12 cellular contexts compared by ENCODE assay signal in genomic region chr19:38661166-38661565, GRCh38. TPM values are rescaled to one million over a fixed set of nuclear protein-coding genes. Genes with fewer than 3 reads are reported as not detected.
DNase-seq lines count a peak whose midpoint lies in the region; ATAC-seq and TF ChIP-seq lines count a peak whose summit lies in the region.
"Had no signal": no experiment of that assay in that cellular context is flagged by ENCODE, and none has a peak within 500 bp of the region (broad histone marks: within the 10 kb centered on the region; RNA-seq: fewer than 3 reads in every experiment).

No MANE protein-coding gene starts in this region.

- no peaks in the 10 kb centered on the region for H3K9me3 ChIP-seq in prostate gland
- H3K9me3 ChIP-seq: BLaER1 had no signal

- no peak for ATAC-seq in foreskin keratinocyte

- TF ChIP-seq CTCF in VCaP (conservative IDR thresholded peaks at IDR 0.05): no peak
- TF ChIP-seq CTCF in foreskin keratinocyte (conservative IDR thresholded peaks at IDR 0.05): no peak
- no peak for TF ChIP-seq CTCF in prostate gland (IDR thresholded peaks at IDR 0.05)

- H3K4me1 ChIP-seq in ACC112 (ENCODE audit: control insufficient read depth, insufficient read depth, low read length, unreplicated experiment): peaks cover 67% of the 10 kb centered on the region
- H3K4me1 ChIP-seq in foreskin keratinocyte: peaks cover 75% of the 10 kb centered on the region
- peaks cover 48% of the 10 kb centered on the region for H3K4me1 ChIP-seq in prostate gland (replicated peaks)

- no peak overlapping the region for H2AFZ ChIP-seq in ACC112 (ENCODE audit: low read length, unreplicated experiment)

- DNase-seq in foreskin keratinocyte (no peak), prostate gland (ENCODE audit: low spot score) (no peak), NCI-H146 (lab: John Stamatoyannopoulos, UW) (no peak), NCI-H1092 (lab: John Stamatoyannopoulos, UW) (no peak), NCI-H2227 treated with DMSO at 0.1 percent for 48 hours (lab: John Stamatoyannopoulos, UW) (no peak)
- no peak for DNase-seq in activated CD4-positive, alpha-beta T cell treated with anti-CD3 and anti-CD28 coated beads, Interleukin-2, amount 50 U/mL, for 1 hour
- DNase-seq: H7, NCI-H1048, NCI-H82 had no signal

- intact Hi-C loops in prostate gland (cut with DNase I): no loop called here

- H3K79me2 ChIP-seq in ACC112 (ENCODE audit: control insufficient read depth, insufficient read depth, low read length, unreplicated experiment): peaks cover 87% of the 10 kb centered on the region

- H3K4me3 ChIP-seq in ACC112 (ENCODE audit: low read depth, low read length) (no peak overlapping the region), prostate gland (no peak overlapping the region)
- H3K4me3 ChIP-seq: BLaER1 had no signal

- TF ChIP-seq POLR2A in prostate gland (IDR thresholded peaks at IDR 0.05): no peak

- H3K36me3 ChIP-seq in ACC112 (ENCODE audit: insufficient read depth, low read length): peaks cover 9% of the 10 kb centered on the region; the same call in 1 of the 2 replicates
- no peaks in the 10 kb centered on the region for H3K36me3 ChIP-seq in prostate gland

- H3K27me3 ChIP-seq in ACC112 (ENCODE audit: insufficient read depth, low read length): no peaks in the 10 kb centered on the region
- no peaks in the 10 kb centered on the region for H3K27me3 ChIP-seq in foreskin keratinocyte
- H3K27me3 ChIP-seq in prostate gland (replicated peaks; ENCODE audit: insufficient read depth): no peaks in the 10 kb centered on the region
- H3K27me3 ChIP-seq: BLaER1 had no signal

- WGBS in prostate gland: 21% methylated on average over 6 of the region's 6 CpGs

- H3K27ac ChIP-seq in ACC112 (ENCODE audit: low read depth, low read length) (peak overlapping the region; percentile 47; the same call in 1 of the 2 replicates), VCaP (peak overlapping the region; percentile 88), foreskin keratinocyte (peak overlapping the region; percentile 71), prostate gland (peak overlapping the region; percentile 89 to 95)
- H3K27ac ChIP-seq: BLaER1 had no signal

RNA-seq across cellular contexts. Expression of gene ACTN4, which starts 13.7 kb away (rescaled TPM):
- total RNA-seq in foreskin keratinocyte (499 and 534 TPM in 2 replicates), prostate gland (100 to 1,000 TPM; 312 to 330 TPM)
- polyA plus RNA-seq in foreskin keratinocyte: 532 and 546 TPM in 2 replicates

RNA-seq across cellular contexts. Expression of gene EIF3K, which starts 42.2 kb away (rescaled TPM):
- total RNA-seq in foreskin keratinocyte: 273 and 286 TPM in 2 replicates
- 377 and 390 TPM in 2 replicates for polyA plus RNA-seq in foreskin keratinocyte
- 100 to 1,000 TPM; 368 to 618 TPM for total RNA-seq in prostate gland

RNA-seq across cellular contexts. Expression of gene MAP4K1, which starts 43.4 kb away (rescaled TPM):
- 0.21 TPM in 1 of 2 replicates, not detected in the other for total RNA-seq in foreskin keratinocyte
- 0.12 and 0.28 TPM in 2 replicates for polyA plus RNA-seq in foreskin keratinocyte
- 10 to 100 TPM in 1 of 2 donors, 1 to 10 TPM in 1; 1.6 to 14.1 TPM for total RNA-seq in prostate gland
